1 cellular context compared by ENCODE assay signal in genomic region chr1:61077676-61078521, GRCh38.
TF ChIP-seq lines count a peak whose summit lies in the region.

No MANE protein-coding gene starts in this region.

TF ChIP-seq in HepG2, 621 proteins besides CTCF, POLR2A, EP300 and RAD21 (continued from another document and continues in another):
- TF ChIP-seq PRDM10 (CRISPR knock-in tag; IDR thresholded peaks at IDR 0.05; ENCODE audit: low read depth) (peak; percentile 60; the same call in 1 of the 2 replicates), ZNF331 (CRISPR knock-in tag; IDR thresholded peaks at IDR 0.05) (peak; percentile 18; the same call in 1 of the 2 replicates), PHF21A (CRISPR knock-in tag; IDR thresholded peaks at IDR 0.05) (no peak; the same call in 1 of the 2 replicates), ZFX (CRISPR knock-in tag; IDR thresholded peaks at IDR 0.05; ENCODE audit: low read depth) (no peak), NFATC3 (CRISPR knock-in tag; IDR thresholded peaks at IDR 0.05) (no peak), SRSF4 (IDR thresholded peaks at IDR 0.05; ENCODE audit: low read depth, low read length, poor library complexity, severe bottlenecking) (no peak), CBX1 (IDR thresholded peaks at IDR 0.05; ENCODE audit: low read depth) (no peak), NPAS2 (CRISPR knock-in tag; IDR thresholded peaks at IDR 0.05; ENCODE audit: borderline replicate concordance) (no peak), HOXA3 (CRISPR knock-in tag; IDR thresholded peaks at IDR 0.05) (no peak), MBNL3 (CRISPR knock-in tag; conservative IDR thresholded peaks at IDR 0.05) (no peak), CSRNP2 (CRISPR knock-in tag; conservative IDR thresholded peaks at IDR 0.05; ENCODE audit: low read depth) (no peak), ZBED4 (CRISPR knock-in tag; IDR thresholded peaks at IDR 0.05; ENCODE audit: borderline replicate concordance) (no peak), ZFP82 (CRISPR knock-in tag; IDR thresholded peaks at IDR 0.05; ENCODE audit: borderline replicate concordance) (no peak), ZNF143 (CRISPR knock-in tag; IDR thresholded peaks at IDR 0.05) (no peak), PRPF4 (IDR thresholded peaks at IDR 0.05; ENCODE audit: low read depth, low read length, poor library complexity, severe bottlenecking) (no peak), SOX5 (CRISPR knock-in tag; IDR thresholded peaks at IDR 0.05; ENCODE audit: borderline replicate concordance) (peak; percentile 16; the same call in 1 of the 2 replicates), ZBTB25 (CRISPR knock-in tag; IDR thresholded peaks at IDR 0.05) (no peak), NFRKB (IDR thresholded peaks at IDR 0.05) (no peak), HDAC6 (IDR thresholded peaks at IDR 0.05; ENCODE audit: low read depth, low read length) (no peak), KLF11 (CRISPR knock-in tag; IDR thresholded peaks at IDR 0.05) (no peak), HOXA7 (CRISPR knock-in tag; IDR thresholded peaks at IDR 0.05) (no peak), ZGPAT (CRISPR knock-in tag; IDR thresholded peaks at IDR 0.05) (no peak), ETV5 (CRISPR knock-in tag; IDR thresholded peaks at IDR 0.05; ENCODE audit: borderline replicate concordance) (peak; percentile 41; the same call in 1 of the 2 replicates), ZNF781 (CRISPR knock-in tag; IDR thresholded peaks at IDR 0.05; ENCODE audit: borderline replicate concordance, not compliant biosample characterization) (no peak), ZNF180 (CRISPR knock-in tag; IDR thresholded peaks at IDR 0.05; ENCODE audit: borderline replicate concordance, low read depth) (no peak), ZKSCAN1 (IDR thresholded peaks at IDR 0.05; ENCODE audit: low read length) (no peak), THAP11 (CRISPR knock-in tag; IDR thresholded peaks at IDR 0.05) (peak; percentile 26; the same call in 1 of the 2 replicates), PLRG1 (conservative IDR thresholded peaks at IDR 0.05) (no peak), MIXL1 (CRISPR knock-in tag; IDR thresholded peaks at IDR 0.05) (no peak), JUND (CRISPR knock-in tag; IDR thresholded peaks at IDR 0.05) (no peak), ZNF747 (CRISPR knock-in tag; IDR thresholded peaks at IDR 0.05; ENCODE audit: borderline replicate concordance) (no peak), KDM3A (CRISPR knock-in tag; IDR thresholded peaks at IDR 0.05; ENCODE audit: low read depth) (no peak), RNF2 (conservative IDR thresholded peaks at IDR 0.05; ENCODE audit: low read depth) (no peak), SRY (CRISPR knock-in tag; IDR thresholded peaks at IDR 0.05) (no peak), TFE3 (CRISPR knock-in tag; IDR thresholded peaks at IDR 0.05) (no peak), ATF5 (CRISPR knock-in tag; IDR thresholded peaks at IDR 0.05; ENCODE audit: low read depth) (no peak), NAIF1 (CRISPR knock-in tag; IDR thresholded peaks at IDR 0.05; ENCODE audit: borderline replicate concordance) (peak; percentile 51; the same call in 1 of the 2 replicates), SAP130 (CRISPR knock-in tag; IDR thresholded peaks at IDR 0.05; ENCODE audit: low read depth) (peak; percentile 82), JUNB (CRISPR knock-in tag; IDR thresholded peaks at IDR 0.05; ENCODE audit: borderline replicate concordance) (no peak), ZBTB10 (CRISPR knock-in tag; IDR thresholded peaks at IDR 0.05; ENCODE audit: borderline replicate concordance) (no peak), CENPX (CRISPR knock-in tag; IDR thresholded peaks at IDR 0.05) (no peak), FOXO4 (CRISPR knock-in tag; conservative IDR thresholded peaks at IDR 0.05) (no peak), THYN1 (CRISPR knock-in tag; IDR thresholded peaks at IDR 0.05; ENCODE audit: borderline replicate concordance, low read depth) (no peak), REL (CRISPR knock-in tag; conservative IDR thresholded peaks at IDR 0.05) (no peak), YEATS2 (CRISPR knock-in tag; IDR thresholded peaks at IDR 0.05; ENCODE audit: borderline replicate concordance) (peak; percentile 57; the same call in 1 of the 2 replicates), RFX3 (CRISPR knock-in tag; IDR thresholded peaks at IDR 0.05) (no peak), PLSCR1 (CRISPR knock-in tag; IDR thresholded peaks at IDR 0.05; ENCODE audit: borderline replicate concordance) (no peak)
